ENCODE assay signal across 39 cellular contexts in genomic region chr4:124658795-124659194, GRCh38.
"Had no signal": no experiment of that assay in that cellular context is flagged by ENCODE, and none has a peak within 500 bp of the region (broad histone marks: within the 10 kb centered on the region; RNA-seq: fewer than 3 reads in every experiment).

No MANE protein-coding gene starts in this region.

- H3K9me3 Mint-ChIP-seq: activated naive CD4-positive, alpha-beta T cell treated with anti-CD3 and anti-CD28 coated beads for 36 hours; activated naive CD4-positive, alpha-beta T cell treated with anti-CD3 and anti-CD28 coated beads, Interleukin-2, amount 10 ng/mL, durations not matched to agents 7 days and 5 days; activated naive CD4-positive, alpha-beta T cell treated with anti-CD3 and anti-CD28 coated beads, Interleukin-2, amount 50 U/mL, for 72 hours; activated naive CD8-positive, alpha-beta T cell treated with anti-CD3 and anti-CD28 coated beads for 36 hours; activated naive CD8-positive, alpha-beta T cell treated with anti-CD3 and anti-CD28 coated beads, Interleukin-2, amount 10 ng/mL, durations not matched to agents 7 days and 5 days; activated naive CD8-positive, alpha-beta T cell treated with anti-CD3 and anti-CD28 coated beads, Interleukin-2, amount 50 U/mL, for 24 hours; activated T-cell treated with anti-CD3 and anti-CD28 coated beads, Interleukin-2, amount 50 U/mL, for 24 hours; activated T-helper 1 cell treated with anti-CD3 and anti-CD28 coated beads, Interleukin-12 subunit alpha, Interleukin-12 subunit beta, Interleukin-2, Interleukin-4 antibody, amounts not matched to agents 30 ng/mL and 10 ng/mL and 1 ng/mL, durations not matched to agents 14 hours and 24 hours and 36 hours; activated T-helper 17 cell treated with anti-CD3 and anti-CD28 coated beads, Interleukin-2, amount 50 U/mL, for 72 hours; activated T-helper 2 cell treated with anti-CD3 and anti-CD28 coated beads, Interferon-gamma antibody, Interleukin-2, Interleukin-4, amounts not matched to agents 10 μg/mL and 5 μg/mL and 100 μg/mL, durations not matched to agents 14 hours and 24 hours and 36 hours had no signal

- H3K27me3 ChIP-seq: adrenal gland, ascending aorta, body of pancreas, brain microvascular endothelial cell, breast epithelium, cardiac muscle cell had no signal

- ATAC-seq: activated naive CD4-positive, alpha-beta T cell treated with anti-CD3 and anti-CD28 coated beads, Interleukin-2, amount 50 U/mL, for 72 hours; activated naive CD8-positive, alpha-beta T cell treated with anti-CD3 and anti-CD28 coated beads, Interleukin-2, amount 50 U/mL, for 24 hours; activated T-cell treated with anti-CD3 and anti-CD28 coated beads, Interleukin-2, amount 50 U/mL, for 4 hours; activated T-cell treated with anti-CD3 and anti-CD28 coated beads, Interleukin-2, amount 50 U/mL, for 72 hours; activated T-helper 17 cell treated with anti-CD3 and anti-CD28 coated beads, Interleukin-2, amount 50 U/mL, for 72 hours; body of pancreas had no signal

- H3K27ac Mint-ChIP-seq: activated naive CD4-positive, alpha-beta T cell treated with anti-CD3 and anti-CD28 coated beads for 36 hours; activated naive CD4-positive, alpha-beta T cell treated with anti-CD3 and anti-CD28 coated beads, Interleukin-2, amount 10 ng/mL, durations not matched to agents 7 days and 5 days; activated naive CD4-positive, alpha-beta T cell treated with anti-CD3 and anti-CD28 coated beads, Interleukin-2, amount 50 U/mL, for 24 hours; activated naive CD4-positive, alpha-beta T cell treated with anti-CD3 and anti-CD28 coated beads, Interleukin-2, amount 50 U/mL, for 72 hours; activated naive CD8-positive, alpha-beta T cell; activated naive CD8-positive, alpha-beta T cell treated with anti-CD3 and anti-CD28 coated beads for 36 hours; activated naive CD8-positive, alpha-beta T cell treated with anti-CD3 and anti-CD28 coated beads, Interleukin-2, amount 10 ng/mL, durations not matched to agents 7 days and 5 days; activated naive CD8-positive, alpha-beta T cell treated with anti-CD3 and anti-CD28 coated beads, Interleukin-2, amount 50 U/mL, for 24 hours; activated T-cell treated with anti-CD3 and anti-CD28 coated beads, Interleukin-2, amount 50 U/mL, for 24 hours; activated T-cell treated with anti-CD3 and anti-CD28 coated beads, Interleukin-2, amount 50 U/mL, for 72 hours; activated T-helper 1 cell treated with anti-CD3 and anti-CD28 coated beads, Interleukin-12 subunit alpha, Interleukin-12 subunit beta, Interleukin-2, Interleukin-4 antibody, amounts not matched to agents 30 ng/mL and 10 ng/mL and 1 ng/mL, durations not matched to agents 14 hours and 24 hours and 36 hours; activated T-helper 17 cell treated with anti-CD3 and anti-CD28 coated beads, Interleukin-2, amount 50 U/mL, for 72 hours; activated T-helper 2 cell treated with anti-CD3 and anti-CD28 coated beads, Interferon-gamma antibody, Interleukin-2, Interleukin-4, amounts not matched to agents 10 μg/mL and 5 μg/mL and 100 μg/mL, durations not matched to agents 14 hours and 24 hours and 36 hours; brain had no signal

- H3K4me3 ChIP-seq: adrenal gland, ascending aorta, body of pancreas, breast epithelium, cardiac muscle cell had no signal

- H3K27ac ChIP-seq: adrenal gland, ascending aorta, body of pancreas, brain microvascular endothelial cell, breast epithelium, cardiac muscle cell had no signal

- H3K9me3 ChIP-seq: adrenal gland, ascending aorta, body of pancreas, breast epithelium had no signal

- H3K27me3 Mint-ChIP-seq: activated naive CD4-positive, alpha-beta T cell treated with anti-CD3 and anti-CD28 coated beads, Interleukin-2, amount 10 ng/mL, durations not matched to agents 7 days and 5 days; activated naive CD4-positive, alpha-beta T cell treated with anti-CD3 and anti-CD28 coated beads, Interleukin-2, amount 50 U/mL, for 24 hours; activated naive CD8-positive, alpha-beta T cell; activated naive CD8-positive, alpha-beta T cell treated with anti-CD3 and anti-CD28 coated beads for 36 hours; activated naive CD8-positive, alpha-beta T cell treated with anti-CD3 and anti-CD28 coated beads, Interleukin-2, amount 10 ng/mL, durations not matched to agents 7 days and 5 days; activated naive CD8-positive, alpha-beta T cell treated with anti-CD3 and anti-CD28 coated beads, Interleukin-2, amount 50 U/mL, for 24 hours; activated T-cell treated with anti-CD3 and anti-CD28 coated beads, Interleukin-2, amount 50 U/mL, for 24 hours; activated T-helper 17 cell treated with anti-CD3 and anti-CD28 coated beads, Interleukin-2, amount 50 U/mL, for 72 hours; brain; central memory CD8-positive, alpha-beta T cell had no signal

- H3K4me1 Mint-ChIP-seq: activated naive CD4-positive, alpha-beta T cell treated with anti-CD3 and anti-CD28 coated beads, Interleukin-2, amount 10 ng/mL, durations not matched to agents 7 days and 5 days; activated naive CD4-positive, alpha-beta T cell treated with anti-CD3 and anti-CD28 coated beads, Interleukin-2, amount 50 U/mL, for 24 hours; activated naive CD8-positive, alpha-beta T cell treated with anti-CD3 and anti-CD28 coated beads for 36 hours; activated naive CD8-positive, alpha-beta T cell treated with anti-CD3 and anti-CD28 coated beads, Interleukin-2, amount 10 ng/mL, durations not matched to agents 7 days and 5 days; activated naive CD8-positive, alpha-beta T cell treated with anti-CD3 and anti-CD28 coated beads, Interleukin-2, amount 50 U/mL, for 24 hours; activated T-helper 17 cell treated with anti-CD3 and anti-CD28 coated beads, Interleukin-2, amount 50 U/mL, for 72 hours; brain; central memory CD8-positive, alpha-beta T cell had no signal

- DNase-seq: activated effector memory CD4-positive, alpha-beta T cell treated with anti-CD3 and anti-CD28 coated beads, Interleukin-2, amount 50 U/mL, for 16 hours; activated effector memory CD4-positive, alpha-beta T cell treated with Interleukin-2 at 50 U/mL for 16 hours; activated gamma-delta T cell; activated gamma-delta T cell treated with Interleukin-2 at 50 U/mL for 16 hours; activated naive CD4-positive, alpha-beta T cell; activated naive CD4-positive, alpha-beta T cell treated with anti-CD3 and anti-CD28 coated beads for 36 hours; activated naive CD4-positive, alpha-beta T cell treated with anti-CD3 and anti-CD28 coated beads, Interleukin-2, amount 10 ng/mL, durations not matched to agents 7 days and 5 days; activated naive CD4-positive, alpha-beta T cell treated with anti-CD3 and anti-CD28 coated beads, Interleukin-2, amount 50 U/mL, for 16 hours; activated naive CD4-positive, alpha-beta T cell treated with Interleukin-2 at 50 U/mL for 16 hours; activated naive CD8-positive, alpha-beta T cell treated with anti-CD3 and anti-CD28 coated beads for 36 hours; activated naive CD8-positive, alpha-beta T cell treated with anti-CD3 and anti-CD28 coated beads, Interleukin-2, amount 10 ng/mL, durations not matched to agents 7 days and 5 days; activated naive CD8-positive, alpha-beta T cell treated with anti-CD3 and anti-CD28 coated beads, Interleukin-2, amount 50 U/mL, for 24 hours; activated T-cell treated with anti-CD3 and anti-CD28 coated beads, Interleukin-2, amount 50 U/mL, for 24 hours; activated T-cell treated with anti-CD3 and anti-CD28 coated beads, Interleukin-2, amount 50 U/mL, for 4 hours; activated T-cell treated with anti-CD3 and anti-CD28 coated beads, Interleukin-2, amount 50 U/mL, for 48 hours; activated T-cell treated with anti-CD3 and anti-CD28 coated beads, Interleukin-2, amount 50 U/mL, for 72 hours; adrenal gland; amniotic stem cell; amygdala; anterior cingulate cortex; aorta; body of pancreas; brain microvascular endothelial cell; caudate nucleus; central memory CD4-positive, alpha-beta T cell; cerebellar nuclear complex had no signal

- FAIRE-seq: astrocyte, bronchial epithelial cell had no signal

- H3K4me3 Mint-ChIP-seq: activated naive CD4-positive, alpha-beta T cell treated with anti-CD3 and anti-CD28 coated beads for 36 hours; activated naive CD4-positive, alpha-beta T cell treated with anti-CD3 and anti-CD28 coated beads, Interleukin-2, amount 10 ng/mL, durations not matched to agents 7 days and 5 days; activated naive CD4-positive, alpha-beta T cell treated with anti-CD3 and anti-CD28 coated beads, Interleukin-2, amount 50 U/mL, for 24 hours; activated naive CD8-positive, alpha-beta T cell; activated naive CD8-positive, alpha-beta T cell treated with anti-CD3 and anti-CD28 coated beads for 36 hours; activated naive CD8-positive, alpha-beta T cell treated with anti-CD3 and anti-CD28 coated beads, Interleukin-2, amount 10 ng/mL, durations not matched to agents 7 days and 5 days; activated naive CD8-positive, alpha-beta T cell treated with anti-CD3 and anti-CD28 coated beads, Interleukin-2, amount 50 U/mL, for 24 hours; activated T-cell treated with anti-CD3 and anti-CD28 coated beads, Interleukin-2, amount 50 U/mL, for 24 hours; activated T-cell treated with anti-CD3 and anti-CD28 coated beads, Interleukin-2, amount 50 U/mL, for 4 hours; activated T-cell treated with anti-CD3 and anti-CD28 coated beads, Interleukin-2, amount 50 U/mL, for 72 hours; activated T-helper 1 cell treated with anti-CD3 and anti-CD28 coated beads, Interleukin-12 subunit alpha, Interleukin-12 subunit beta, Interleukin-2, Interleukin-4 antibody, amounts not matched to agents 30 ng/mL and 10 ng/mL and 1 ng/mL, durations not matched to agents 14 hours and 24 hours and 36 hours; activated T-helper 17 cell treated with anti-CD3 and anti-CD28 coated beads, Interleukin-2, amount 50 U/mL, for 72 hours; brain; central memory CD8-positive, alpha-beta T cell had no signal

- H3K36me3 Mint-ChIP-seq: activated naive CD4-positive, alpha-beta T cell treated with anti-CD3 and anti-CD28 coated beads, Interleukin-2, amount 10 ng/mL, durations not matched to agents 7 days and 5 days; activated naive CD4-positive, alpha-beta T cell treated with anti-CD3 and anti-CD28 coated beads, Interleukin-2, amount 50 U/mL, for 24 hours; activated naive CD4-positive, alpha-beta T cell treated with anti-CD3 and anti-CD28 coated beads, Interleukin-2, amount 50 U/mL, for 72 hours; activated naive CD8-positive, alpha-beta T cell; activated naive CD8-positive, alpha-beta T cell treated with anti-CD3 and anti-CD28 coated beads for 36 hours; activated naive CD8-positive, alpha-beta T cell treated with anti-CD3 and anti-CD28 coated beads, Interleukin-2, amount 10 ng/mL, durations not matched to agents 7 days and 5 days had no signal

- H3K4me1 ChIP-seq: adrenal gland, ascending aorta, body of pancreas, breast epithelium had no signal

- H3K36me3 ChIP-seq: adrenal gland, ascending aorta, brain microvascular endothelial cell, breast epithelium, cardiac muscle cell had no signal
